ENCODE assay signal across 8 cellular contexts in genomic region chr5:145825751-145826180, GRCh38. TPM values are rescaled to one million over a fixed set of nuclear protein-coding genes. Genes with fewer than 3 reads are reported as not detected.
DNase-seq lines count a peak whose midpoint lies in the region; ATAC-seq and TF ChIP-seq lines count a peak whose summit lies in the region.

No MANE protein-coding gene starts in this region.

- ATAC-seq in GM21526 (IDR thresholded peaks at IDR 0.05; ENCODE audit: low FRiP score, unreplicated experiment): peak; percentile 81
- ATAC-seq in foreskin keratinocyte: peak; percentile 69
- ATAC-seq in GM21576 (IDR thresholded peaks at IDR 0.05; ENCODE audit: unreplicated experiment): no peak

- TF ChIP-seq POLR2A in spleen (IDR thresholded peaks at IDR 0.05): no peak

- no peaks in the 10 kb centered on the region for H3K36me3 ChIP-seq in spleen

- H3K27me3 ChIP-seq in foreskin keratinocyte (no peaks in the 10 kb centered on the region), spleen (replicated peaks in 1 of 7) (no peaks in the 10 kb centered on the region)

- H3K27ac ChIP-seq in foreskin keratinocyte (no peak overlapping the region), spleen (no peak overlapping the region)

- TF ChIP-seq CTCF in foreskin keratinocyte (conservative IDR thresholded peaks at IDR 0.05): peak; percentile 95
- peak in 10 of 11 experiments; percentile 14 to 75 (median 64) for TF ChIP-seq CTCF in spleen (IDR thresholded peaks at IDR 0.05 in 8 of 11, conservative IDR thresholded peaks at IDR 0.05 in 3 of 11)

- intact Hi-C loops in spleen (cut with DNase I; ENCODE audit: low total_unique reads): loop anchor here (10.0 kb wide), 1 partner anchor 1621 kb away; no protein-coding TSS in a partner anchor

- peak; percentile 63 for DNase-seq in EL
- DNase-seq in M059J (ENCODE audit: low read depth): peak; percentile 57
- DNase-seq in SKM-1 treated with dmso at 0.1 percent for 144 hours (lab: John Stamatoyannopoulos, UW; ENCODE audit: unreplicated experiment): peak; percentile 28
- DNase-seq in foreskin keratinocyte: peak in 1 of 2 donors; percentile 27
- DNase-seq in spleen: no peak
- no peak for DNase-seq in activated T-cell treated with anti-CD3 and anti-CD28 coated beads, Interleukin-2, amount 50 U/mL, for 1 hour

- 63 to 69% (median 65%) methylated on average over 3 of the region's 3 CpGs for WGBS in spleen, 5 donors

- H3K4me1 ChIP-seq in foreskin keratinocyte: no peaks in the 10 kb centered on the region
- H3K4me1 ChIP-seq in spleen: peaks cover 0 to 14% (median 0%) of the 10 kb centered on the region in 6 donors

- no peaks in the 10 kb centered on the region for H3K9me3 ChIP-seq in spleen

- H3K4me3 ChIP-seq in spleen: no peak overlapping the region

RNA-seq across cellular contexts. Expression of gene PRELID2, which starts 9.4 kb away (rescaled TPM):
- 15.0 and 15.5 TPM in 2 replicates for total RNA-seq in M059J (2014; rRNA removed; shearing (Covaris generic))
- 9.2 and 11.2 TPM in 2 replicates for total RNA-seq in foreskin keratinocyte
- 5.3 and 6.8 TPM in 2 replicates for polyA plus RNA-seq in foreskin keratinocyte
- total RNA-seq in spleen: 1 to 10 TPM; 3.6 to 10.0 (median 7.5) TPM
- polyA plus RNA-seq in spleen: 1 to 10 TPM; 1.4 to 2.5 (median 1.7) TPM

RNA-seq across cellular contexts. Expression of gene GRXCR2, which starts 47.0 kb away (rescaled TPM):
- not detected in 2 replicates for total RNA-seq in M059J (2014; rRNA removed; shearing (Covaris generic))
- total RNA-seq in foreskin keratinocyte (not detected in 2 replicates), spleen (not detected)
- polyA plus RNA-seq in foreskin keratinocyte (not detected in 2 replicates), spleen (not detected)

Comparison
In these comparisons a context has a peak if more than half of its experiments do, and no peak if none do; other contexts are left out.
1. DNase-seq: peak in EL (single experiment), M059J (single experiment) and SKM-1 treated with dmso at 0.1 percent for 144 hours (single experiment); none in spleen (single experiment) and activated T-cell treated with anti-CD3 and anti-CD28 coated beads, Interleukin-2, amount 50 U/mL, for 1 hour (single experiment).